1 cellular context compared by ENCODE assay signal in genomic region chr17:7114241-7114874, GRCh38.
TF ChIP-seq lines count a peak whose summit lies in the region.

A gene with protein sequence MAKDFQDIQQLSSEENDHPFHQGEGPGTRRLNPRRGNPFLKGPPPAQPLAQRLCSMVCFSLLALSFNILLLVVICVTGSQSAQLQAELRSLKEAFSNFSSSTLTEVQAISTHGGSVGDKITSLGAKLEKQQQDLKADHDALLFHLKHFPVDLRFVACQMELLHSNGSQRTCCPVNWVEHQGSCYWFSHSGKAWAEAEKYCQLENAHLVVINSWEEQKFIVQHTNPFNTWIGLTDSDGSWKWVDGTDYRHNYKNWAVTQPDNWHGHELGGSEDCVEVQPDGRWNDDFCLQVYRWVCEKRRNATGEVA (minus strand): TSS chr17:7114822. CDS start chr17:7114240, 582 bp downstream.

TF ChIP-seq in HepG2, 621 proteins besides CTCF, POLR2A, EP300 and RAD21 (continues in another document):
- TF ChIP-seq ZNF138 (CRISPR knock-in tag; IDR thresholded peaks at IDR 0.05; ENCODE audit: low read depth) (0 out of 2 replicates have a peak, but pooled peaks have one; percentile 33), CHCHD3 (CRISPR knock-in tag; IDR thresholded peaks at IDR 0.05) (peak; percentile 15; the same call in 1 of the 2 replicates), RFX1 (IDR thresholded peaks at IDR 0.05) (no peak), REPIN1 (CRISPR knock-in tag; IDR thresholded peaks at IDR 0.05; ENCODE audit: borderline replicate concordance, low read depth) (peak; percentile 93), TEAD2 (CRISPR knock-in tag; IDR thresholded peaks at IDR 0.05) (no peak), SP5 (CRISPR knock-in tag; IDR thresholded peaks at IDR 0.05; ENCODE audit: borderline replicate concordance, low read depth) (peak; percentile 68), CHD4 (IDR thresholded peaks at IDR 0.05; ENCODE audit: borderline replicate concordance, low read length) (no peak), HIVEP1 (CRISPR knock-in tag; IDR thresholded peaks at IDR 0.05) (peak; percentile 89; the same call in 1 of the 2 replicates), ZIK1 (CRISPR knock-in tag; IDR thresholded peaks at IDR 0.05; ENCODE audit: borderline replicate concordance, low read depth) (peak; percentile 9; the same call in 1 of the 2 replicates), PHF5A (CRISPR knock-in tag; IDR thresholded peaks at IDR 0.05; ENCODE audit: low read depth, unreplicated experiment) (peak; percentile 72), ZNF318 (CRISPR knock-in tag; IDR thresholded peaks at IDR 0.05) (no peak), JUNB (CRISPR knock-in tag; IDR thresholded peaks at IDR 0.05; ENCODE audit: borderline replicate concordance) (peak; percentile 62; the same call in 1 of the 2 replicates), CHD2 (IDR thresholded peaks at IDR 0.05; ENCODE audit: low read depth, low read length) (no peak; the same call in 1 of the 2 replicates), ZNF550 (CRISPR knock-in tag; IDR thresholded peaks at IDR 0.05; ENCODE audit: borderline replicate concordance) (no peak), TBX3 (IDR thresholded peaks at IDR 0.05; ENCODE audit: borderline replicate concordance) (peak; percentile 90; the same call in 1 of the 2 replicates), HMG20A (CRISPR knock-in tag; IDR thresholded peaks at IDR 0.05; ENCODE audit: borderline replicate concordance) (peak; percentile 46; the same call in 1 of the 2 replicates), PRDM10 (CRISPR knock-in tag; IDR thresholded peaks at IDR 0.05; ENCODE audit: low read depth) (no peak), SRF (IDR thresholded peaks at IDR 0.05; ENCODE audit: low read depth, low read length) (no peak), NFIB (CRISPR knock-in tag; IDR thresholded peaks at IDR 0.05; ENCODE audit: borderline replicate concordance) (no peak), ZFP37 (CRISPR knock-in tag; IDR thresholded peaks at IDR 0.05; ENCODE audit: borderline replicate concordance) (0 out of 2 replicates have a peak, but pooled peaks have one; percentile 2), MEF2D (CRISPR knock-in tag; IDR thresholded peaks at IDR 0.05) (peak; percentile 70; the same call in 1 of the 2 replicates), PITX1 (CRISPR knock-in tag; IDR thresholded peaks at IDR 0.05) (peak; percentile 93), TRIM24 (CRISPR knock-in tag; IDR thresholded peaks at IDR 0.05) (no peak), ZNF292 (CRISPR knock-in tag; IDR thresholded peaks at IDR 0.05; ENCODE audit: borderline replicate concordance, low read depth) (peak; percentile 96), ZNF24 (IDR thresholded peaks at IDR 0.05) (0 out of 2 replicates have a peak, but pooled peaks have one; percentile 39), MTA1 (CRISPR knock-in tag; IDR thresholded peaks at IDR 0.05; ENCODE audit: borderline replicate concordance) (peak; percentile 99), FLYWCH1 (CRISPR knock-in tag; IDR thresholded peaks at IDR 0.05) (no peak), HOXA9 (CRISPR knock-in tag; IDR thresholded peaks at IDR 0.05; ENCODE audit: borderline replicate concordance) (peak; percentile 65; the same call in 1 of the 2 replicates), TFAP4 (IDR thresholded peaks at IDR 0.05; ENCODE audit: borderline replicate concordance, low read depth) (peak; percentile 76; the same call in 1 of the 2 replicates), THAP7 (CRISPR knock-in tag; IDR thresholded peaks at IDR 0.05) (0 out of 2 replicates have a peak, but pooled peaks have one; percentile 32), ZNF737 (CRISPR knock-in tag; IDR thresholded peaks at IDR 0.05; ENCODE audit: borderline replicate concordance) (0 out of 2 replicates have a peak, but pooled peaks have one; percentile 40)
- TF ChIP-seq, protein P1, sequence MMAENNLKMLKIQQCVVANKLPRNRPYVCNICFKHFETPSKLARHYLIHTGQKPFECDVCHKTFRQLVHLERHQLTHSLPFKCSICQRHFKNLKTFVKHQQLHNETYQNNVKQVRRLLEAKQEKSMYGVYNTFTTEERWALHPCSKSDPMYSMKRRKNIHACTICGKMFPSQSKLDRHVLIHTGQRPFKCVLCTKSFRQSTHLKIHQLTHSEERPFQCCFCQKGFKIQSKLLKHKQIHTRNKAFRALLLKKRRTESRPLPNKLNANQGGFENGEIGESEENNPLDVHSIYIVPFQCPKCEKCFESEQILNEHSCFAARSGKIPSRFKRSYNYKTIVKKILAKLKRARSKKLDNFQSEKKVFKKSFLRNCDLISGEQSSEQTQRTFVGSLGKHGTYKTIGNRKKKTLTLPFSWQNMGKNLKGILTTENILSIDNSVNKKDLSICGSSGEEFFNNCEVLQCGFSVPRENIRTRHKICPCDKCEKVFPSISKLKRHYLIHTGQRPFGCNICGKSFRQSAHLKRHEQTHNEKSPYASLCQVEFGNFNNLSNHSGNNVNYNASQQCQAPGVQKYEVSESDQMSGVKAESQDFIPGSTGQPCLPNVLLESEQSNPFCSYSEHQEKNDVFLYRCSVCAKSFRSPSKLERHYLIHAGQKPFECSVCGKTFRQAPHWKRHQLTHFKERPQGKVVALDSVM (CRISPR knock-in tag; IDR thresholded peaks at IDR 0.05): peak; percentile 60
- TF ChIP-seq, protein P2, sequence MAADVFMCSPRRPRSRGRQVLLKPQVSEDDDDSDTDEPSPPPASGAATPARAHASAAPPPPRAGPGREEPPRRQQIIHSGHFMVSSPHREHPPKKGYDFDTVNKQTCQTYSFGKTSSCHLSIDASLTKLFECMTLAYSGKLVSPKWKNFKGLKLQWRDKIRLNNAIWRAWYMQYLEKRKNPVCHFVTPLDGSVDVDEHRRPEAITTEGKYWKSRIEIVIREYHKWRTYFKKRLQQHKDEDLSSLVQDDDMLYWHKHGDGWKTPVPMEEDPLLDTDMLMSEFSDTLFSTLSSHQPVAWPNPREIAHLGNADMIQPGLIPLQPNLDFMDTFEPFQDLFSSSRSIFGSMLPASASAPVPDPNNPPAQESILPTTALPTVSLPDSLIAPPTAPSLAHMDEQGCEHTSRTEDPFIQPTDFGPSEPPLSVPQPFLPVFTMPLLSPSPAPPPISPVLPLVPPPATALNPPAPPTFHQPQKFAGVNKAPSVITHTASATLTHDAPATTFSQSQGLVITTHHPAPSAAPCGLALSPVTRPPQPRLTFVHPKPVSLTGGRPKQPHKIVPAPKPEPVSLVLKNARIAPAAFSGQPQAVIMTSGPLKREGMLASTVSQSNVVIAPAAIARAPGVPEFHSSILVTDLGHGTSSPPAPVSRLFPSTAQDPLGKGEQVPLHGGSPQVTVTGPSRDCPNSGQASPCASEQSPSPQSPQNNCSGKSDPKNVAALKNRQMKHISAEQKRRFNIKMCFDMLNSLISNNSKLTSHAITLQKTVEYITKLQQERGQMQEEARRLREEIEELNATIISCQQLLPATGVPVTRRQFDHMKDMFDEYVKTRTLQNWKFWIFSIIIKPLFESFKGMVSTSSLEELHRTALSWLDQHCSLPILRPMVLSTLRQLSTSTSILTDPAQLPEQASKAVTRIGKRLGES (CRISPR knock-in tag; IDR thresholded peaks at IDR 0.05; ENCODE audit: borderline replicate concordance): no peak
- TF ChIP-seq, protein P3, sequence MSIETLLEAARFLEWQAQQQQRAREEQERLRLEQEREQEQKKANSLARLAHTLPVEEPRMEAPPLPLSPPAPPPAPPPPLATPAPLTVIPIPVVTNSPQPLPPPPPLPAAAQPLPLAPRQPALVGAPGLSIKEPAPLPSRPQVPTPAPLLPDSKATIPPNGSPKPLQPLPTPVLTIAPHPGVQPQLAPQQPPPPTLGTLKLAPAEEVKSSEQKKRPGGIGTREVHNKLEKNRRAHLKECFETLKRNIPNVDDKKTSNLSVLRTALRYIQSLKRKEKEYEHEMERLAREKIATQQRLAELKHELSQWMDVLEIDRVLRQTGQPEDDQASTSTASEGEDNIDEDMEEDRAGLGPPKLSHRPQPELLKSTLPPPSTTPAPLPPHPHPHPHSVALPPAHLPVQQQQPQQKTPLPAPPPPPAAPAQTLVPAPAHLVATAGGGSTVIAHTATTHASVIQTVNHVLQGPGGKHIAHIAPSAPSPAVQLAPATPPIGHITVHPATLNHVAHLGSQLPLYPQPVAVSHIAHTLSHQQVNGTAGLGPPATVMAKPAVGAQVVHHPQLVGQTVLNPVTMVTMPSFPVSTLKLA (IDR thresholded peaks at IDR 0.05): 0 out of 2 replicates have a peak, but pooled peaks have one; percentile 19
